17 cellular contexts compared by ENCODE assay signal in genomic region chr2:196329959-196330358, GRCh38.
"Had no signal": no experiment of that assay in that cellular context is flagged by ENCODE, and none has a peak within 500 bp of the region (broad histone marks: within the 10 kb centered on the region; RNA-seq: fewer than 3 reads in every experiment).

No MANE protein-coding gene starts in this region.

- ATAC-seq: left colon; naive thymus-derived CD4-positive, alpha-beta T cell had no signal

- DNase-seq: cortex of kidney; dorsolateral prefrontal cortex; effector CD8-positive, alpha-beta T cell; foreskin melanocyte; head of caudate nucleus; kidney; left colon; mammary epithelial cell; naive thymus-derived CD4-positive, alpha-beta T cell; posterior cingulate gyrus; small intestine; stimulated activated CD4-positive, alpha-beta T cell treated with anti-CD3 and anti-CD28 coated beads, Interleukin-12 subunit alpha, Interleukin-12 subunit beta, amount 100 ng/mL, for 4 hours; stimulated activated naive CD4-positive, alpha-beta T cell; stomach; trophoblast cell had no signal

- H3K4me3 ChIP-seq: dorsolateral prefrontal cortex, hepatocyte, stomach had no signal

- H2AFZ ChIP-seq: hepatocyte had no signal

- H3K4me2 ChIP-seq: hepatocyte had no signal

- H3K27ac ChIP-seq: dorsolateral prefrontal cortex, hepatocyte, neutrophil, stomach had no signal

- H3K79me2 ChIP-seq: hepatocyte had no signal

- H3K9me3 ChIP-seq: neutrophil, stomach had no signal

- H3K27me3 ChIP-seq: dorsolateral prefrontal cortex, hepatocyte, neutrophil, stomach had no signal

- H3K36me3 ChIP-seq: neutrophil, stomach had no signal
